ENCODE assay signal across 1 cellular context in the genomic region with DNA sequence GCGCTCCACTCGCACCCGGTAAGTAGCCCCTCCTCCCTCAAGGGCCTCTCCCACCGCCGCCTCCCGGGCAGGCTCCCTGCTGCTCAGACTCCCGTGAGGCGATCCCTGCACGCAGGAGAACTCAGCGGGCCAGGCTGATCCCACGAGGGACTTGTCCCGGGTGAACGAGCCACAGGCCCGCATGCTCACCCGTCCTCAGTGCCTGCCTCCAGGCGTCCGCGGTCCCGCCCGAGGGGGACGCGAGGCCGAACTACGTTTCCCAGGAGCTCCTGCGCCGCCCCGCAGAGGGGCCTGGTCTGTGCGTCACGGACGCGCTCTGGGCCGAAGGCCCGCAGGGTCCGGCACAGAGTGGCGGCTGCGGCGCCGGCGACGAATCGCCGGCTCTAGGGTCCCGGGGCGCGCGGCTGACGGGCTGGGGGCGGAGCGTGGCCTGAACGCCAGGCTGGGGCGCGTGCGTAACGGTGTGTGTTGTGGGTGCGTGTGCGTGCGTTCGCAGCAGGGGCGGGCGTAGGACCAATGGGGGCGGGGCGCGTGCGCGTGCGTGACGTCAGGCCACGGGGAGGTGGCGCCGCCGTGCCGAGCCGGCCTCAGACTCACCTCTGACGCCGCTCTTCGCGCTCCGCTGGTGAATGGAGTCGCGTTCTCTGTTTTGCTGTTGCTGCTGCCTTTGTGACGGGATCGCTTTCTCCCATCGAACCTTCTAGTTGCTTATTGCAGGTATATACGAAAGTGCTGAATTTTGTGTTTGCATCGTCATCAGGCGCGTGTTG.
TF ChIP-seq lines count a peak whose summit lies in the region.

Gene ZNF10, plus strand, starts transcription at position 590 of the 770 bp plus-strand sequence. CDS start 13,866 bp downstream, outside the sequence.
Gene ZNF891, minus strand, starts transcription at position 237 of the 770 bp plus-strand sequence. CDS start 8,356 bp downstream, outside the sequence.

TF ChIP-seq in K562, 482 proteins besides CTCF, POLR2A, EP300 and RAD21 (continued from another document and continues in another):
- peak; percentile 54; the same call in 1 of the 2 replicates for TF ChIP-seq NKRF (IDR thresholded peaks at IDR 0.05; ENCODE audit: borderline replicate concordance)
- no peak for TF ChIP-seq ZNF436 (CRISPR knock-in tag; IDR thresholded peaks at IDR 0.05)
- TF ChIP-seq, protein P1, sequence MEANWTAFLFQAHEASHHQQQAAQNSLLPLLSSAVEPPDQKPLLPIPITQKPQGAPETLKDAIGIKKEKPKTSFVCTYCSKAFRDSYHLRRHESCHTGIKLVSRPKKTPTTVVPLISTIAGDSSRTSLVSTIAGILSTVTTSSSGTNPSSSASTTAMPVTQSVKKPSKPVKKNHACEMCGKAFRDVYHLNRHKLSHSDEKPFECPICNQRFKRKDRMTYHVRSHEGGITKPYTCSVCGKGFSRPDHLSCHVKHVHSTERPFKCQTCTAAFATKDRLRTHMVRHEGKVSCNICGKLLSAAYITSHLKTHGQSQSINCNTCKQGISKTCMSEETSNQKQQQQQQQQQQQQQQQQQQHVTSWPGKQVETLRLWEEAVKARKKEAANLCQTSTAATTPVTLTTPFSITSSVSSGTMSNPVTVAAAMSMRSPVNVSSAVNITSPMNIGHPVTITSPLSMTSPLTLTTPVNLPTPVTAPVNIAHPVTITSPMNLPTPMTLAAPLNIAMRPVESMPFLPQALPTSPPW (CRISPR knock-in tag; IDR thresholded peaks at IDR 0.05), result peak; percentile 87
- TF ChIP-seq, protein P2, sequence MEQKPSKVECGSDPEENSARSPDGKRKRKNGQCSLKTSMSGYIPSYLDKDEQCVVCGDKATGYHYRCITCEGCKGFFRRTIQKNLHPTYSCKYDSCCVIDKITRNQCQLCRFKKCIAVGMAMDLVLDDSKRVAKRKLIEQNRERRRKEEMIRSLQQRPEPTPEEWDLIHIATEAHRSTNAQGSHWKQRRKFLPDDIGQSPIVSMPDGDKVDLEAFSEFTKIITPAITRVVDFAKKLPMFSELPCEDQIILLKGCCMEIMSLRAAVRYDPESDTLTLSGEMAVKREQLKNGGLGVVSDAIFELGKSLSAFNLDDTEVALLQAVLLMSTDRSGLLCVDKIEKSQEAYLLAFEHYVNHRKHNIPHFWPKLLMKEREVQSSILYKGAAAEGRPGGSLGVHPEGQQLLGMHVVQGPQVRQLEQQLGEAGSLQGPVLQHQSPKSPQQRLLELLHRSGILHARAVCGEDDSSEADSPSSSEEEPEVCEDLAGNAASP (IDR thresholded peaks at IDR 0.05), result no peak
- TF ChIP-seq CXXC5 (CRISPR knock-in tag; IDR thresholded peaks at IDR 0.05), result peak; percentile 99
- TF ChIP-seq ZFP30 (CRISPR knock-in tag; IDR thresholded peaks at IDR 0.05; ENCODE audit: borderline replicate concordance), result no peak
- no peak for TF ChIP-seq CBFA2T2 (conservative IDR thresholded peaks at IDR 0.05)
- TF ChIP-seq ATF3 (IDR thresholded peaks at IDR 0.05), result peak; percentile 55
- no peak for TF ChIP-seq ATF3 (CRISPR knock-in tag; conservative IDR thresholded peaks at IDR 0.05)
- TF ChIP-seq ILF3 (IDR thresholded peaks at IDR 0.05; ENCODE audit: borderline replicate concordance), result no peak
- TF ChIP-seq SMAD4 (CRISPR knock-in tag; conservative IDR thresholded peaks at IDR 0.05), result 0 out of 2 replicates have a peak, but pooled peaks have one; percentile 51
- TF ChIP-seq, protein P3, sequence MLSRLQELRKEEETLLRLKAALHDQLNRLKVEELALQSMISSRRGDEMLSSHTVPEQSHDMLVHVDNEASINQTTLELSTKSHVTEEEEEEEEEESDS (CRISPR knock-in tag; IDR thresholded peaks at IDR 0.05), result no peak
- no peak for TF ChIP-seq SAP30 (IDR thresholded peaks at IDR 0.05; ENCODE audit: borderline replicate concordance, insufficient read depth, low read depth, low read length, poor library complexity, severe bottlenecking)
- TF ChIP-seq, protein P4, sequence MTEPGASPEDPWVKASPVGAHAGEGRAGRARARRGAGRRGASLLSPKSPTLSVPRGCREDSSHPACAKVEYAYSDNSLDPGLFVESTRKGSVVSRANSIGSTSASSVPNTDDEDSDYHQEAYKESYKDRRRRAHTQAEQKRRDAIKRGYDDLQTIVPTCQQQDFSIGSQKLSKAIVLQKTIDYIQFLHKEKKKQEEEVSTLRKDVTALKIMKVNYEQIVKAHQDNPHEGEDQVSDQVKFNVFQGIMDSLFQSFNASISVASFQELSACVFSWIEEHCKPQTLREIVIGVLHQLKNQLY (CRISPR knock-in tag; conservative IDR thresholded peaks at IDR 0.05), result no peak
- TF ChIP-seq ZBTB17 (CRISPR knock-in tag; IDR thresholded peaks at IDR 0.05), result no peak
- no peak for TF ChIP-seq ARID1B (IDR thresholded peaks at IDR 0.05)
- peak in 1 of 2 experiments; percentile 92 for TF ChIP-seq AFF1 (IDR thresholded peaks at IDR 0.05; ENCODE audit: low read depth in 1 of 2, partially characterized antibody in 2 of 2)
- TF ChIP-seq, protein P5, sequence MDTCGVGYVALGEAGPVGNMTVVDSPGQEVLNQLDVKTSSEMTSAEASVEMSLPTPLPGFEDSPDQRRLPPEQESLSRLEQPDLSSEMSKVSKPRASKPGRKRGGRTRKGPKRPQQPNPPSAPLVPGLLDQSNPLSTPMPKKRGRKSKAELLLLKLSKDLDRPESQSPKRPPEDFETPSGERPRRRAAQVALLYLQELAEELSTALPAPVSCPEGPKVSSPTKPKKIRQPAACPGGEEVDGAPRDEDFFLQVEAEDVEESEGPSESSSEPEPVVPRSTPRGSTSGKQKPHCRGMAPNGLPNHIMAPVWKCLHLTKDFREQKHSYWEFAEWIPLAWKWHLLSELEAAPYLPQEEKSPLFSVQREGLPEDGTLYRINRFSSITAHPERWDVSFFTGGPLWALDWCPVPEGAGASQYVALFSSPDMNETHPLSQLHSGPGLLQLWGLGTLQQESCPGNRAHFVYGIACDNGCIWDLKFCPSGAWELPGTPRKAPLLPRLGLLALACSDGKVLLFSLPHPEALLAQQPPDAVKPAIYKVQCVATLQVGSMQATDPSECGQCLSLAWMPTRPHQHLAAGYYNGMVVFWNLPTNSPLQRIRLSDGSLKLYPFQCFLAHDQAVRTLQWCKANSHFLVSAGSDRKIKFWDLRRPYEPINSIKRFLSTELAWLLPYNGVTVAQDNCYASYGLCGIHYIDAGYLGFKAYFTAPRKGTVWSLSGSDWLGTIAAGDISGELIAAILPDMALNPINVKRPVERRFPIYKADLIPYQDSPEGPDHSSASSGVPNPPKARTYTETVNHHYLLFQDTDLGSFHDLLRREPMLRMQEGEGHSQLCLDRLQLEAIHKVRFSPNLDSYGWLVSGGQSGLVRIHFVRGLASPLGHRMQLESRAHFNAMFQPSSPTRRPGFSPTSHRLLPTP (IDR thresholded peaks at IDR 0.05; ENCODE audit: borderline replicate concordance, extremely low read depth, insufficient read length), result no peak
- peak; percentile 92 for TF ChIP-seq TAF7 (tag; IDR thresholded peaks at IDR 0.05)
- TF ChIP-seq, protein P6, sequence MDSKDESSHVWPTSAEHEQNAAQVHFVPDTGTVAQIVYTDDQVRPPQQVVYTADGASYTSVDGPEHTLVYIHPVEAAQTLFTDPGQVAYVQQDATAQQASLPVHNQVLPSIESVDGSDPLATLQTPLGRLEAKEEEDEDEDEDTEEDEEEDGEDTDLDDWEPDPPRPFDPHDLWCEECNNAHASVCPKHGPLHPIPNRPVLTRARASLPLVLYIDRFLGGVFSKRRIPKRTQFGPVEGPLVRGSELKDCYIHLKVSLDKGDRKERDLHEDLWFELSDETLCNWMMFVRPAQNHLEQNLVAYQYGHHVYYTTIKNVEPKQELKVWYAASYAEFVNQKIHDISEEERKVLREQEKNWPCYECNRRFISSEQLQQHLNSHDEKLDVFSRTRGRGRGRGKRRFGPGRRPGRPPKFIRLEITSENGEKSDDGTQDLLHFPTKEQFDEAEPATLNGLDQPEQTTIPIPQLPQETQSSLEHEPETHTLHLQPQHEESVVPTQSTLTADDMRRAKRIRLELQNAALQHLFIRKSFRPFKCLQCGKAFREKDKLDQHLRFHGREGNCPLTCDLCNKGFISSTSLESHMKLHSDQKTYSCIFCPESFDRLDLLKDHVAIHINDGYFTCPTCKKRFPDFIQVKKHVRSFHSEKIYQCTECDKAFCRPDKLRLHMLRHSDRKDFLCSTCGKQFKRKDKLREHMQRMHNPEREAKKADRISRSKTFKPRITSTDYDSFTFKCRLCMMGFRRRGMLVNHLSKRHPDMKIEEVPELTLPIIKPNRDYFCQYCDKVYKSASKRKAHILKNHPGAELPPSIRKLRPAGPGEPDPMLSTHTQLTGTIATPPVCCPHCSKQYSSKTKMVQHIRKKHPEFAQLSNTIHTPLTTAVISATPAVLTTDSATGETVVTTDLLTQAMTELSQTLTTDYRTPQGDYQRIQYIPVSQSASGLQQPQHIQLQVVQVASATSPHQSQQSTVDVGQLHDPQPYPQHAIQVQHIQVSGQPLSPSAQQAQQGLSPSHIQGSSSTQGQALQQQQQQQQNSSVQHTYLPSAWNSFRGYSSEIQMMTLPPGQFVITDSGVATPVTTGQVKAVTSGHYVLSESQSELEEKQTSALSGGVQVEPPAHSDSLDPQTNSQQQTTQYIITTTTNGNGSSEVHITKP (IDR thresholded peaks at IDR 0.05; ENCODE audit: partially characterized antibody), result peak; percentile 41
- TF ChIP-seq SRSF9 (IDR thresholded peaks at IDR 0.05; ENCODE audit: borderline replicate concordance, low read depth, low read length), result no peak
- no peak for TF ChIP-seq BMI1 (IDR thresholded peaks at IDR 0.05; ENCODE audit: low read length)
- peak; percentile 82; the same call in 1 of the 2 replicates for TF ChIP-seq ZNF282 (CRISPR knock-in tag; IDR thresholded peaks at IDR 0.05)
- TF ChIP-seq DPF2 (IDR thresholded peaks at IDR 0.05), result no peak; the same call in 1 of the 2 replicates
- TF ChIP-seq CBX3 (IDR thresholded peaks at IDR 0.05; ENCODE audit: borderline replicate concordance in 1 of 2, low read length in 2 of 2), result peak in 1 of 2 experiments; percentile 62; a peak in 1 of 3 replicates
- no peak for TF ChIP-seq CHD4 (IDR thresholded peaks at IDR 0.05; ENCODE audit: insufficient read depth, insufficient replicate concordance, low read depth, low read length, poor library complexity, severe bottlenecking)
- no peak for TF ChIP-seq BRF1 (IDR thresholded peaks at IDR 0.05; ENCODE audit: borderline replicate concordance, extremely low read depth, insufficient read length)
- no peak for TF ChIP-seq OTX1 (CRISPR knock-in tag; IDR thresholded peaks at IDR 0.05)
- TF ChIP-seq TCFL5 (CRISPR knock-in tag; conservative IDR thresholded peaks at IDR 0.05), result no peak
- TF ChIP-seq, protein P7, sequence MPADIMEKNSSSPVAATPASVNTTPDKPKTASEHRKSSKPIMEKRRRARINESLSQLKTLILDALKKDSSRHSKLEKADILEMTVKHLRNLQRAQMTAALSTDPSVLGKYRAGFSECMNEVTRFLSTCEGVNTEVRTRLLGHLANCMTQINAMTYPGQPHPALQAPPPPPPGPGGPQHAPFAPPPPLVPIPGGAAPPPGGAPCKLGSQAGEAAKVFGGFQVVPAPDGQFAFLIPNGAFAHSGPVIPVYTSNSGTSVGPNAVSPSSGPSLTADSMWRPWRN (IDR thresholded peaks at IDR 0.05; ENCODE audit: low read depth), result no peak; the same call in 1 of the 2 replicates
- TF ChIP-seq, protein P8, sequence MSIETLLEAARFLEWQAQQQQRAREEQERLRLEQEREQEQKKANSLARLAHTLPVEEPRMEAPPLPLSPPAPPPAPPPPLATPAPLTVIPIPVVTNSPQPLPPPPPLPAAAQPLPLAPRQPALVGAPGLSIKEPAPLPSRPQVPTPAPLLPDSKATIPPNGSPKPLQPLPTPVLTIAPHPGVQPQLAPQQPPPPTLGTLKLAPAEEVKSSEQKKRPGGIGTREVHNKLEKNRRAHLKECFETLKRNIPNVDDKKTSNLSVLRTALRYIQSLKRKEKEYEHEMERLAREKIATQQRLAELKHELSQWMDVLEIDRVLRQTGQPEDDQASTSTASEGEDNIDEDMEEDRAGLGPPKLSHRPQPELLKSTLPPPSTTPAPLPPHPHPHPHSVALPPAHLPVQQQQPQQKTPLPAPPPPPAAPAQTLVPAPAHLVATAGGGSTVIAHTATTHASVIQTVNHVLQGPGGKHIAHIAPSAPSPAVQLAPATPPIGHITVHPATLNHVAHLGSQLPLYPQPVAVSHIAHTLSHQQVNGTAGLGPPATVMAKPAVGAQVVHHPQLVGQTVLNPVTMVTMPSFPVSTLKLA (conservative IDR thresholded peaks at IDR 0.05), result peak; percentile 85 to 95
- no peak for TF ChIP-seq SREBF2 (CRISPR knock-in tag; IDR thresholded peaks at IDR 0.05)
